Comparison of ENCODE assay signal across 8 cellular contexts in the genomic region with DNA sequence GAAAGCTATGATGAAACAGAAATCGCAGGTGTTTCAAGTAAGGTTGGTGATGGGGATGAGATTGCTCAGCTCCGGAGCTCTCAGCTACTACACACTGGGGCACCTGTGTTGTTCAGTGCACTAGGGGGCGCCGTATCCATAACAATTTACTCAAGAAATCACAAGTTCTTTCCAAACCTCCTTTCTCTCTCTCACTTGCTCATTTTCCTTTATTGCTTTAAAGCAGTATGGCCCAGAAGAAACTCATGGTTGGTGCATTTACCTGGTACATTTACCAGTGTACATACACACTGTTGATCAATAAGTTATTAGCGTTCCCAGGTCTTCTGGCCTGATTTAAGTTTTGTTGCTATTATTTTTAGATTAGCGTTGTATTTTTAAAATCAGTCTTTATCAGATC.
DNase-seq lines count a peak whose midpoint lies in the region; ATAC-seq, FAIRE-seq and TF ChIP-seq lines count a peak whose summit lies in the region.

No MANE protein-coding gene starts in this region.

- peak; percentile 82 for FAIRE-seq in G401.6 (lab: Jason Lieb, UNC)

- WGBS in right cardiac atrium: 33% methylated on average over 6 of the region's 6 CpGs

- peak; percentile 76 for DNase-seq in HEK293T (ENCODE audit: extremely low spot score)
- DNase-seq in NCI-H1694 treated with DMSO at 0.1 percent for 48 hours (lab: John Stamatoyannopoulos, UW): peak; percentile 40
- DNase-seq in T-helper 2 cell: peak; percentile 49 to 91 (median 72)
- peak; percentile 30 for DNase-seq in amniotic stem cell (lab: John Stamatoyannopoulos, UW)
- peak; percentile 80 to 93 (median 86) for DNase-seq in right cardiac atrium
- peak; percentile 38 to 62 for DNase-seq in gastrocnemius medialis
- no peak for DNase-seq in mesenteric fat pad (ENCODE audit: low spot score)

- H3K27ac ChIP-seq in right cardiac atrium (ENCODE audit: low read length) (no peak overlapping the region), gastrocnemius medialis (no peak overlapping the region)

- POLR2A ChIA-PET in HEK293T (lab: Yijun Ruan, JAX): no interaction called here

- intact Hi-C loops in right cardiac atrium (cut with DNase I) (loop anchor here (2.0 to 10.0 kb wide), 5 partner anchors 232 to 435 kb away; a partner anchor contains a TSS), gastrocnemius medialis (cut with DNase I; ENCODE audit: low total_unique reads) (loop anchor here (1.0 to 5.0 kb wide), 2 partner anchors 350 to 435 kb away; no protein-coding TSS in a partner anchor)

- in situ Hi-C loops in gastrocnemius medialis (cut with MboI; ENCODE audit: low sequenced_read_pairs in 4 of 4): loop anchor here (5.0 kb wide), 2 partner anchors 350 to 355 kb away; no protein-coding TSS in a partner anchor

- ATAC-seq in right cardiac atrium (peak; percentile 34 to 71), gastrocnemius medialis (peak; percentile 40 to 77)

- H3K36me3 ChIP-seq in gastrocnemius medialis: no peaks in the 10 kb centered on the region

- no peak for TF ChIP-seq POLR2A in gastrocnemius medialis (IDR thresholded peaks at IDR 0.05)

- H3K4me1 ChIP-seq in right cardiac atrium (ENCODE audit: control insufficient read depth, insufficient read depth, low read length): peaks cover 7% of the 10 kb centered on the region
- no peaks in the 10 kb centered on the region for H3K4me1 ChIP-seq in gastrocnemius medialis

- TF ChIP-seq CTCF in gastrocnemius medialis (IDR thresholded peaks at IDR 0.05 in 4 of 5, conservative IDR thresholded peaks at IDR 0.05 in 1 of 5): peak; percentile 49 to 76 (median 70)

- no peaks in the 10 kb centered on the region for H3K27me3 ChIP-seq in right cardiac atrium (ENCODE audit: control insufficient read depth, insufficient read depth)
- H3K27me3 ChIP-seq in gastrocnemius medialis: no peaks in the 10 kb centered on the region

- H3K9me3 ChIP-seq in right cardiac atrium (ENCODE audit: control insufficient read depth, low read length) (no peaks in the 10 kb centered on the region), gastrocnemius medialis (no peaks in the 10 kb centered on the region)

- H3K4me3 ChIP-seq in right cardiac atrium (ENCODE audit: low read length) (no peak overlapping the region), gastrocnemius medialis (no peak overlapping the region)

- CTCF ChIA-PET in HEK293T (lab: Yijun Ruan, JAX): interaction anchor here (0.6 to 1.3 kb wide), 4 partner anchors 211 to 426 kb away, joined by 3 to 7 read pairs (median 6); no protein-coding TSS in a partner anchor

TF ChIP-seq in HEK293T, 16 proteins besides CTCF, POLR2A, EP300 and RAD21:
- TF ChIP-seq NFRKB (IDR thresholded peaks at IDR 0.05) (no peak), HDGF (IDR thresholded peaks at IDR 0.05; ENCODE audit: borderline replicate concordance) (no peak), FOXM1 (IDR thresholded peaks at IDR 0.05; ENCODE audit: borderline replicate concordance) (no peak), TARDBP (IDR thresholded peaks at IDR 0.05) (no peak), FOXA1 (IDR thresholded peaks at IDR 0.05) (no peak), L3MBTL2 (conservative IDR thresholded peaks at IDR 0.05) (no peak), LEF1 (IDR thresholded peaks at IDR 0.05; ENCODE audit: borderline replicate concordance) (no peak), BHLHE40 (IDR thresholded peaks at IDR 0.05; ENCODE audit: borderline replicate concordance) (no peak), CTBP1 (IDR thresholded peaks at IDR 0.05; ENCODE audit: borderline replicate concordance) (no peak), FOXK2 (IDR thresholded peaks at IDR 0.05) (no peak), ZNF384 (IDR thresholded peaks at IDR 0.05) (no peak), ELF4 (IDR thresholded peaks at IDR 0.05) (no peak), SUZ12 (IDR thresholded peaks at IDR 0.05) (no peak), SP1 (IDR thresholded peaks at IDR 0.05) (no peak), ARNT (IDR thresholded peaks at IDR 0.05) (no peak)
- TF ChIP-seq, protein P1, sequence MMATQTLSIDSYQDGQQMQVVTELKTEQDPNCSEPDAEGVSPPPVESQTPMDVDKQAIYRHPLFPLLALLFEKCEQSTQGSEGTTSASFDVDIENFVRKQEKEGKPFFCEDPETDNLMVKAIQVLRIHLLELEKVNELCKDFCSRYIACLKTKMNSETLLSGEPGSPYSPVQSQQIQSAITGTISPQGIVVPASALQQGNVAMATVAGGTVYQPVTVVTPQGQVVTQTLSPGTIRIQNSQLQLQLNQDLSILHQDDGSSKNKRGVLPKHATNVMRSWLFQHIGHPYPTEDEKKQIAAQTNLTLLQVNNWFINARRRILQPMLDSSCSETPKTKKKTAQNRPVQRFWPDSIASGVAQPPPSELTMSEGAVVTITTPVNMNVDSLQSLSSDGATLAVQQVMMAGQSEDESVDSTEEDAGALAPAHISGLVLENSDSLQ (IDR thresholded peaks at IDR 0.05): no peak
